ENCODE assay signal across 18 cellular contexts in genomic region chr2:156541706-156542105, GRCh38.
"Had no signal": no experiment of that assay in that cellular context is flagged by ENCODE, and none has a peak within 500 bp of the region (broad histone marks: within the 10 kb centered on the region; RNA-seq: fewer than 3 reads in every experiment).

No MANE protein-coding gene starts in this region.

- H3K27me3 ChIP-seq: heart left ventricle, left lung, upper lobe of left lung had no signal

- ATAC-seq: heart left ventricle; left lung; naive thymus-derived CD4-positive, alpha-beta T cell; stimulated activated naive CD8-positive, alpha-beta T cell treated with anti-CD3 and anti-CD28 coated beads, Interleukin-15, Interleukin-2, amounts not matched to agents 100 U/mL and 50 U/mL, for 24 hours; WTC11 had no signal

- H3K9me3 Mint-ChIP-seq: activated naive CD4-positive, alpha-beta T cell treated with anti-CD3 and anti-CD28 coated beads, Interleukin-2, amount 50 U/mL, for 24 hours had no signal

- H3K4me3 ChIP-seq: heart left ventricle, left lung, lung, upper lobe of left lung had no signal

- H3K27ac ChIP-seq: left lung, upper lobe of left lung had no signal

- H3K36me3 ChIP-seq: left lung, upper lobe of left lung had no signal

- H3K27ac Mint-ChIP-seq: activated naive CD4-positive, alpha-beta T cell treated with anti-CD3 and anti-CD28 coated beads, Interleukin-2, amount 50 U/mL, for 24 hours; naive thymus-derived CD4-positive, alpha-beta T cell; progenitor cell of endocrine pancreas; WTC11 had no signal

- H3K9me3 ChIP-seq: heart left ventricle, left lung, upper lobe of left lung had no signal

- DNase-seq: activated gamma-delta T cell treated with Interleukin-2 at 50 U/mL for 16 hours; activated T-cell treated with anti-CD3 and anti-CD28 coated beads, Interleukin-2, amount 50 U/mL, for 1 hour; anterior cingulate cortex; cortex of kidney; heart left ventricle; kidney; left lung; naive thymus-derived CD4-positive, alpha-beta T cell; retina; stimulated activated CD4-positive, alpha-beta T cell treated with anti-CD3 and anti-CD28 coated beads, Interleukin-4, amount 100 ng/mL, for 4 hours; stimulated activated naive CD8-positive, alpha-beta T cell treated with anti-CD3 and anti-CD28 coated beads, Interleukin-15, Interleukin-2, amounts not matched to agents 100 U/mL and 50 U/mL, for 24 hours; T-helper 1 cell; upper lobe of left lung had no signal

- FAIRE-seq: kidney, TTC549 had no signal

- H3K4me3 Mint-ChIP-seq: activated naive CD4-positive, alpha-beta T cell treated with anti-CD3 and anti-CD28 coated beads, Interleukin-2, amount 50 U/mL, for 24 hours; naive thymus-derived CD4-positive, alpha-beta T cell; WTC11 had no signal

- H3K27me3 Mint-ChIP-seq: activated naive CD4-positive, alpha-beta T cell treated with anti-CD3 and anti-CD28 coated beads, Interleukin-2, amount 50 U/mL, for 24 hours; naive thymus-derived CD4-positive, alpha-beta T cell; progenitor cell of endocrine pancreas had no signal
